Comparison of ENCODE assay signal across 8 cellular contexts in genomic region chr3:182794455-182794773, GRCh38. TPM values are rescaled to one million over a fixed set of nuclear protein-coding genes. Genes with fewer than 3 reads are reported as not detected.
A peak's percentile ranks its signal among the peaks of the same experiment; 100 is the strongest.
DNase-seq lines count a peak whose midpoint lies in the region; ATAC-seq and TF ChIP-seq lines count a peak whose summit lies in the region.

No MANE protein-coding gene starts in this region.

- peak; percentile 17 for DNase-seq in NCI-H1092 treated with DMSO at 0.1 percent for 48 hours (lab: John Stamatoyannopoulos, UW)
- DNase-seq in NCI-H1092 (lab: John Stamatoyannopoulos, UW): no peak
- no peak for DNase-seq in activated B cell treated with CpG ODN at 0.5 μM for 24 hours
- no peak for DNase-seq in stimulated activated naive B cell treated with anti-CD40 and anti-IgM and Interleukin-4, amounts not matched to agents 10 μg/mL and 1 μg/mL and 100 μg/mL, for 72 hours
- DNase-seq in D341Med (ENCODE audit: low spot score): no peak
- DNase-seq in head of caudate nucleus: no peak

- peak overlapping the region; percentile 93 for H3K4me3 Mint-ChIP-seq in activated B cell treated with CpG ODN at 0.5 μM for 24 hours
- peak overlapping the region; percentile 91 for H3K4me3 Mint-ChIP-seq in stimulated activated naive B cell treated with anti-CD40 and anti-IgM and Interleukin-4, amounts not matched to agents 10 μg/mL and 1 μg/mL and 100 μg/mL, for 72 hours

- H3K4me3 ChIP-seq in iPS-11a (ENCODE audit: low read depth, low read length): peak overlapping the region; percentile 66

- H3K27ac Mint-ChIP-seq in activated B cell treated with CpG ODN at 0.5 μM for 24 hours: peak overlapping the region; percentile 96
- H3K27ac Mint-ChIP-seq in stimulated activated naive B cell treated with anti-CD40 and anti-IgM and Interleukin-4, amounts not matched to agents 10 μg/mL and 1 μg/mL and 100 μg/mL, for 72 hours: peak overlapping the region; percentile 96

- peaks cover 19% of the 10 kb centered on the region for H3K36me3 Mint-ChIP-seq in activated B cell treated with CpG ODN at 0.5 μM for 24 hours (ENCODE audit: low read depth)
- peaks cover 3 to 5% of the 10 kb centered on the region in 2 donors for H3K36me3 Mint-ChIP-seq in stimulated activated naive B cell treated with anti-CD40 and anti-IgM and Interleukin-4, amounts not matched to agents 10 μg/mL and 1 μg/mL and 100 μg/mL, for 72 hours

- CTCF ChIA-PET in activated B cell treated with CpG ODN at 0.5 μM for 24 hours (lab: Charles Lee): interaction anchor here (1.1 to 3.5 kb wide), 2 partner anchors 64 to 80 kb away, joined by 3 to 25 read pairs; no protein-coding TSS in a partner anchor

- H3K27me3 Mint-ChIP-seq in activated B cell treated with CpG ODN at 0.5 μM for 24 hours: no peaks in the 10 kb centered on the region
- no peaks in the 10 kb centered on the region for H3K27me3 Mint-ChIP-seq in stimulated activated naive B cell treated with anti-CD40 and anti-IgM and Interleukin-4, amounts not matched to agents 10 μg/mL and 1 μg/mL and 100 μg/mL, for 72 hours

- no peaks in the 10 kb centered on the region for H3K9me3 Mint-ChIP-seq in activated B cell treated with CpG ODN at 0.5 μM for 24 hours
- H3K9me3 Mint-ChIP-seq in stimulated activated naive B cell treated with anti-CD40 and anti-IgM and Interleukin-4, amounts not matched to agents 10 μg/mL and 1 μg/mL and 100 μg/mL, for 72 hours: no peaks in the 10 kb centered on the region

- no peak for ATAC-seq in activated B cell treated with CpG ODN at 0.5 μM for 24 hours (ENCODE audit: low read depth)
- no peak for ATAC-seq in stimulated activated naive B cell treated with anti-CD40 and anti-IgM and Interleukin-4, amounts not matched to agents 10 μg/mL and 1 μg/mL and 100 μg/mL, for 72 hours (replicated peaks)
- ATAC-seq in activated CD4-positive, CD25-positive, alpha-beta regulatory T cell treated with anti-CD3 and anti-CD28 coated beads, Interleukin-2, amount 50 U/mL, for 24 hours: no peak

- intact Hi-C loops in activated B cell treated with CpG ODN at 0.5 μM for 24 hours (cut with micrococcal nuclease): loop anchor here (1.0 to 5.0 kb wide), 7 partner anchors 8 to 1882 kb away; partner anchors contain the start of genes DCUN1D1, FXR1 and MCCC1
- intact Hi-C loops in head of caudate nucleus (cut with DNase I): loop anchor here (5.0 kb wide), 1 partner anchor 303 kb away; the partner anchor contains the start of gene MCCC1

- H3K4me1 Mint-ChIP-seq in activated B cell treated with CpG ODN at 0.5 μM for 24 hours: peaks cover 42% of the 10 kb centered on the region
- peaks cover 17 to 34% of the 10 kb centered on the region in 2 donors for H3K4me1 Mint-ChIP-seq in stimulated activated naive B cell treated with anti-CD40 and anti-IgM and Interleukin-4, amounts not matched to agents 10 μg/mL and 1 μg/mL and 100 μg/mL, for 72 hours

- POLR2A ChIA-PET in activated B cell treated with CpG ODN at 0.5 μM for 24 hours (lab: Charles Lee): interaction anchor here (0.5 to 2.2 kb wide), 5 partner anchors 21 to 1882 kb away, joined by 3 to 13 read pairs (median 6); partner anchors contain the start of gene FXR1

- no peak for TF ChIP-seq CTCF in activated B cell treated with CpG ODN at 0.5 μM for 24 hours (IDR thresholded peaks at IDR 0.05)

RNA-seq across cellular contexts. Expression of gene ATP11B, which starts 1.1 kb away (rescaled TPM):
- 87.4 and 93.3 TPM in 2 replicates for total RNA-seq in activated B cell treated with CpG ODN at 0.5 μM for 24 hours
